In genomic region chr19:46983097-46983496, GRCh38 we compare ENCODE assay signal across 30 cellular contexts. TPM values are rescaled to one million over a fixed set of nuclear protein-coding genes. Genes with fewer than 3 reads are reported as not detected.
"Had no signal": no experiment of that assay in that cellular context is flagged by ENCODE, and none has a peak within 500 bp of the region (broad histone marks: within the 10 kb centered on the region; RNA-seq: fewer than 3 reads in every experiment).

No MANE protein-coding gene starts in this region.

- H3K27me3 Mint-ChIP-seq: activated CD4-positive, alpha-beta memory T cell treated with anti-CD3 and anti-CD28 coated beads, Interleukin-2, amount 10 ng/mL, durations not matched to agents 7 days and 5 days; activated CD4-positive, alpha-beta T cell treated with anti-CD3 and anti-CD28 coated beads, Interleukin-2, amount 10 ng/mL, durations not matched to agents 24 days and 14 days; activated naive CD4-positive, alpha-beta T cell treated with anti-CD3 and anti-CD28 coated beads, Interleukin-2, amount 50 U/mL, for 24 hours; activated naive CD8-positive, alpha-beta T cell treated with anti-CD3 and anti-CD28 coated beads, Interleukin-2, amount 50 U/mL, for 24 hours; activated T-helper 17 cell treated with anti-CD3 and anti-CD28 coated beads, Interleukin-2, amount 50 U/mL, for 72 hours; stimulated activated naive B cell treated with anti-CD40 and anti-IgM and Interleukin-4, amounts not matched to agents 10 μg/mL and 1 μg/mL and 100 μg/mL, for 72 hours had no signal

- H3K4me3 Mint-ChIP-seq: activated CD4-positive, alpha-beta memory T cell treated with anti-CD3 and anti-CD28 coated beads, Interleukin-2, amount 10 ng/mL, durations not matched to agents 7 days and 5 days; activated CD4-positive, alpha-beta T cell treated with anti-CD3 and anti-CD28 coated beads, Interleukin-2, amount 10 ng/mL, durations not matched to agents 24 days and 14 days; activated naive CD4-positive, alpha-beta T cell treated with anti-CD3 and anti-CD28 coated beads, Interleukin-2, amount 50 U/mL, for 24 hours; activated naive CD8-positive, alpha-beta T cell treated with anti-CD3 and anti-CD28 coated beads, Interleukin-2, amount 50 U/mL, for 24 hours; activated T-cell treated with anti-CD3 and anti-CD28 coated beads, Interleukin-2, amount 50 U/mL, for 4 hours; activated T-helper 17 cell treated with anti-CD3 and anti-CD28 coated beads, Interleukin-2, amount 50 U/mL, for 72 hours; nephron; stimulated activated naive B cell treated with anti-CD40 and anti-IgM and Interleukin-4, amounts not matched to agents 10 μg/mL and 1 μg/mL and 100 μg/mL, for 72 hours; T-helper 1 cell treated with Interleukin-12 subunit alpha and Interleukin-12 subunit beta and Interleukin-4 antibody, amounts not matched to agents 30 μg/mL and 1 μg/mL, for 36 hours had no signal

- H3K27ac Mint-ChIP-seq: activated CD4-positive, alpha-beta memory T cell treated with anti-CD3 and anti-CD28 coated beads, Interleukin-2, amount 10 ng/mL, durations not matched to agents 7 days and 5 days; activated CD4-positive, alpha-beta T cell treated with anti-CD3 and anti-CD28 coated beads, Interleukin-2, amount 10 ng/mL, durations not matched to agents 24 days and 14 days; activated naive CD4-positive, alpha-beta T cell treated with anti-CD3 and anti-CD28 coated beads, Interleukin-2, amount 50 U/mL, for 24 hours; activated naive CD8-positive, alpha-beta T cell treated with anti-CD3 and anti-CD28 coated beads, Interleukin-2, amount 50 U/mL, for 24 hours; nephron; stimulated activated naive B cell treated with anti-CD40 and anti-IgM and Interleukin-4, amounts not matched to agents 10 μg/mL and 1 μg/mL and 100 μg/mL, for 72 hours; T-helper 1 cell treated with Interleukin-12 subunit alpha and Interleukin-12 subunit beta and Interleukin-4 antibody, amounts not matched to agents 30 μg/mL and 1 μg/mL, for 36 hours had no signal

- H3K36me3 Mint-ChIP-seq: activated naive CD4-positive, alpha-beta T cell treated with anti-CD3 and anti-CD28 coated beads, Interleukin-2, amount 50 U/mL, for 24 hours had no signal

- H3K9me3 Mint-ChIP-seq: activated CD4-positive, alpha-beta memory T cell treated with anti-CD3 and anti-CD28 coated beads, Interleukin-2, amount 10 ng/mL, durations not matched to agents 7 days and 5 days; activated CD4-positive, alpha-beta T cell treated with anti-CD3 and anti-CD28 coated beads, Interleukin-2, amount 10 ng/mL, durations not matched to agents 24 days and 14 days; activated naive CD4-positive, alpha-beta T cell treated with anti-CD3 and anti-CD28 coated beads, Interleukin-2, amount 50 U/mL, for 24 hours; activated naive CD8-positive, alpha-beta T cell treated with anti-CD3 and anti-CD28 coated beads, Interleukin-2, amount 50 U/mL, for 24 hours; activated T-cell treated with anti-CD3 and anti-CD28 coated beads, Interleukin-2, amount 50 U/mL, for 4 hours; activated T-helper 17 cell treated with anti-CD3 and anti-CD28 coated beads, Interleukin-2, amount 50 U/mL, for 72 hours; nephron; stimulated activated naive B cell treated with anti-CD40 and anti-IgM and Interleukin-4, amounts not matched to agents 10 μg/mL and 1 μg/mL and 100 μg/mL, for 72 hours; T-helper 1 cell treated with Interleukin-12 subunit alpha and Interleukin-12 subunit beta and Interleukin-4 antibody, amounts not matched to agents 30 μg/mL and 1 μg/mL, for 36 hours had no signal

- DNase-seq: activated CD4-positive, alpha-beta memory T cell treated with anti-CD3 and anti-CD28 coated beads, Interleukin-2, amount 10 ng/mL, durations not matched to agents 7 days and 5 days; activated CD4-positive, alpha-beta T cell treated with anti-CD3 and anti-CD28 coated beads, Interleukin-2, amount 10 ng/mL, durations not matched to agents 24 days and 14 days; activated CD8-positive, alpha-beta memory T cell treated with anti-CD3 and anti-CD28 coated beads, Interleukin-2, amount 50 U/mL, for 48 hours; activated gamma-delta T cell treated with Interleukin-2 at 50 U/mL for 16 hours; activated naive CD8-positive, alpha-beta T cell treated with anti-CD3 and anti-CD28 coated beads, Interleukin-2, amount 50 U/mL, for 24 hours; activated T-cell treated with anti-CD3 and anti-CD28 coated beads, Interleukin-2, amount 50 U/mL, for 4 hours; central memory CD4-positive, alpha-beta T cell; kidney glomerular epithelial cell; pancreas; stimulated activated CD4-positive, alpha-beta T cell treated with anti-CD3 and anti-CD28 coated beads, Interleukin-1b, Interleukin-23, amount 100 ng/mL, for 48 hours; stimulated activated CD4-positive, alpha-beta T cell treated with anti-CD3 and anti-CD28 coated beads, Interleukin-4, amount 100 ng/mL, for 4 hours; stimulated activated CD8-positive, alpha-beta memory T cell treated with anti-CD3 and anti-CD28 coated beads, Interleukin-4, amount 100 ng/mL, for 48 hours; stimulated activated naive B cell treated with anti-CD40 and anti-IgM and Interleukin-4, amounts not matched to agents 10 μg/mL and 1 μg/mL and 100 μg/mL, for 72 hours; stomach; T-helper 9 cell; thyroid gland; upper lobe of left lung had no signal

- ATAC-seq: activated CD4-positive, CD25-positive, alpha-beta regulatory T cell treated with anti-CD3 and anti-CD28 coated beads, Interleukin-2, amount 50 U/mL, for 24 hours; activated naive CD8-positive, alpha-beta T cell treated with anti-CD3 and anti-CD28 coated beads, Interleukin-2, amount 50 U/mL, for 24 hours; activated T-cell treated with anti-CD3 and anti-CD28 coated beads, Interleukin-2, amount 50 U/mL, for 4 hours; activated T-helper 17 cell treated with anti-CD3 and anti-CD28 coated beads, Interleukin-2, amount 50 U/mL, for 72 hours; left lobe of liver; pancreas; stimulated activated naive B cell treated with anti-CD40 and anti-IgM and Interleukin-4, amounts not matched to agents 10 μg/mL and 1 μg/mL and 100 μg/mL, for 72 hours had no signal

- H3K9me3 ChIP-seq: breast epithelium, neutrophil, pancreas, prostate gland, stomach, thyroid gland, upper lobe of left lung, vagina had no signal

- H3K4me3 ChIP-seq: breast epithelium, pancreas, prostate gland, smooth muscle cell, stomach, thyroid gland, upper lobe of left lung, vagina had no signal

- H3K4me2 ChIP-seq: smooth muscle cell had no signal

- H3K36me3 ChIP-seq: breast epithelium, pancreas, prostate gland, thyroid gland, vagina had no signal

- H3K27ac ChIP-seq: neutrophil, prostate gland had no signal

- H3K27me3 ChIP-seq: breast epithelium, neutrophil, pancreas, stomach, thyroid gland, upper lobe of left lung, vagina had no signal

RNA-seq across cellular contexts. Expression of gene NPAS1, which starts 36.5 kb away (rescaled TPM):
- total RNA-seq: lung microvascular endothelial cell, mesenteric fat pad had no signal
